ENCODE assay signal across 11 cellular contexts in the genomic region with DNA sequence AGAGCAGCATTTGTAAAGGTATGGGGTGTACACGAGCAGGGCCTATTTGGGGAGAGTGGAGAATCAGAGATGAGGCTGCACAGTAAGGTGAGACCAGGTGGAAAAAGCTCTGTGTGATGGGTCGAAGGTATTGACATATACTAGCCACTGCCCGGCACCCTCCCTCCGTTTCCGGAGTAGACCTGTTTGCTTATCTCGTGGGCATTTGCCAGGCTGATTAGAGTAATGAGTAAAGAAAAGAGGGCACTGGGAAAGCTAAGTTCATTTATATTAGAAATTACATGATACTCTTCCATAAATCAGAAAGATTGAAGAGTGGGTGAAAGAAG.
DNase-seq lines count a peak whose midpoint lies in the region; ATAC-seq, FAIRE-seq and TF ChIP-seq lines count a peak whose summit lies in the region.
"Had no signal": no experiment of that assay in that cellular context is flagged by ENCODE, and none has a peak within 500 bp of the region (broad histone marks: within the 10 kb centered on the region; RNA-seq: fewer than 3 reads in every experiment).

No MANE protein-coding gene starts in this region.

- no peak for ATAC-seq in GM18907 (IDR thresholded peaks at IDR 0.05; ENCODE audit: unreplicated experiment)

- H3K36me3 ChIP-seq in ACC112 (ENCODE audit: insufficient read depth, low read length) (no peaks in the 10 kb centered on the region), neutrophil (no peaks in the 10 kb centered on the region)

- in situ Hi-C loops in GM13976 (cut with MboI; ENCODE audit: low sequenced_read_pairs, unreplicated experiment), result no loop called here

- H3K4me1 ChIP-seq in ACC112 (ENCODE audit: control insufficient read depth, insufficient read depth, low read length, unreplicated experiment) (peaks cover 26% of the 10 kb centered on the region), neutrophil (ENCODE audit: control insufficient read depth in 1 of 2, insufficient read depth in 1 of 2, low read depth in 1 of 2, low read length in 1 of 2) (peaks cover 74 to 75% of the 10 kb centered on the region in 2 experiments)

- H3K4me3 ChIP-seq in ACC112 (ENCODE audit: low read depth, low read length) (peak overlapping the region; percentile 42), neutrophil (ENCODE audit: low read depth in 1 of 2, low read length in 1 of 2) (peak overlapping the region; percentile 50 to 51)

- H3K9me3 Mint-ChIP-seq in dendritic cell treated with granulocyte-macrophage colony-stimulating factor and Interleukin-4, amounts not matched to agents 40 ng/mL and 50 ng/mL, for 4 days, result no peaks in the 10 kb centered on the region

- no peak overlapping the region for H2AFZ ChIP-seq in ACC112 (ENCODE audit: low read length, unreplicated experiment)

- H3K27ac ChIP-seq in ACC112 (ENCODE audit: low read depth, low read length) (peak overlapping the region; percentile 83), neutrophil (peak overlapping the region; percentile 87)

- peaks cover 98% of the 10 kb centered on the region for H3K36me3 Mint-ChIP-seq in dendritic cell treated with granulocyte-macrophage colony-stimulating factor and Interleukin-4, amounts not matched to agents 40 ng/mL and 50 ng/mL, for 4 days (ENCODE audit: low read depth)

- no peaks in the 10 kb centered on the region for H3K27me3 Mint-ChIP-seq in dendritic cell treated with granulocyte-macrophage colony-stimulating factor and Interleukin-4, amounts not matched to agents 40 ng/mL and 50 ng/mL, for 4 days

- FAIRE-seq in GM19239 (lab: Jason Lieb, UNC), result no peak

- TF ChIP-seq CTCF in neutrophil (IDR thresholded peaks at IDR 0.05) (no peak), GM13976 (IDR thresholded peaks at IDR 0.05; ENCODE audit: borderline replicate concordance, control extremely low read depth, extremely low read depth, insufficient read depth, missing control alignments) (no peak)

- peak overlapping the region; percentile 75 for H3K27ac Mint-ChIP-seq in dendritic cell treated with granulocyte-macrophage colony-stimulating factor and Interleukin-4, amounts not matched to agents 40 ng/mL and 50 ng/mL, for 4 days

- peaks cover 85% of the 10 kb centered on the region for H3K4me1 Mint-ChIP-seq in dendritic cell treated with granulocyte-macrophage colony-stimulating factor and Interleukin-4, amounts not matched to agents 40 ng/mL and 50 ng/mL, for 4 days (ENCODE audit: low read depth)

- peaks cover 37% of the 10 kb centered on the region for H3K79me2 ChIP-seq in ACC112 (ENCODE audit: control insufficient read depth, insufficient read depth, low read length, unreplicated experiment)

- H3K9me3 ChIP-seq in neutrophil, result no peaks in the 10 kb centered on the region

- DNase-seq in NCI-H2029 (lab: John Stamatoyannopoulos, UW) (peak; percentile 71), NCI-H2107 (lab: John Stamatoyannopoulos, UW) (no peak), GM13976 (ENCODE audit: low spot score) (no peak), GM19239 (ENCODE audit: insufficient read length, low spot score) (no peak)
- DNase-seq: cortex of kidney, NCI-H187, substantia nigra had no signal

- peak overlapping the region; percentile 35 for H3K4me3 Mint-ChIP-seq in dendritic cell treated with granulocyte-macrophage colony-stimulating factor and Interleukin-4, amounts not matched to agents 40 ng/mL and 50 ng/mL, for 4 days

- intact Hi-C loops in dendritic cell treated with granulocyte-macrophage colony-stimulating factor and Interleukin-4, amounts not matched to agents 40 ng/mL and 50 ng/mL, for 4 days (cut with micrococcal nuclease), result no loop called here

- H3K27me3 ChIP-seq in ACC112 (ENCODE audit: insufficient read depth, low read length), result no peaks in the 10 kb centered on the region
- H3K27me3 ChIP-seq in neutrophil, result no peaks in the 10 kb centered on the region
